9 cellular contexts compared by ENCODE assay signal in genomic region chr17:78828470-78829185, GRCh38. TPM values are rescaled to one million over a fixed set of nuclear protein-coding genes. Genes with fewer than 3 reads are reported as not detected.
A peak's percentile ranks its signal among the peaks of the same experiment; 100 is the strongest.
DNase-seq lines count a peak whose midpoint lies in the region; ATAC-seq, FAIRE-seq and TF ChIP-seq lines count a peak whose summit lies in the region.
"Had no signal": no experiment of that assay in that cellular context is flagged by ENCODE, and none has a peak within 500 bp of the region (broad histone marks: within the 10 kb centered on the region; RNA-seq: fewer than 3 reads in every experiment).

No MANE protein-coding gene starts in this region.

- DNase-seq in stimulated activated CD4-positive, alpha-beta T cell treated with anti-CD3 and anti-CD28 coated beads, Interleukin-1b, Interleukin-23, amount 100 ng/mL, for 48 hours = peak; percentile 18
- DNase-seq in stimulated activated CD4-positive, alpha-beta T cell treated with anti-CD3 and anti-CD28 coated beads, Interleukin-4, amount 100 ng/mL, for 1 hour = no peak
- DNase-seq in OCI-M1 (lab: John Stamatoyannopoulos, UW) = peak; percentile 4
- no peak for DNase-seq in endothelial cell (ENCODE audit: low spot score)
- peak; percentile 54 for DNase-seq in urothelium cell line (ENCODE audit: low spot score)
- no peak for DNase-seq in GOT3 (lab: John Stamatoyannopoulos, UW)
- DNase-seq in NCI-H1105 (lab: John Stamatoyannopoulos, UW) = no peak
- DNase-seq: effector memory CD4-positive, alpha-beta T cell had no signal

- peak overlapping the region; percentile 68 for H3K4me3 Mint-ChIP-seq in endothelial cell (ENCODE audit: unreplicated experiment)

- H3K4me1 Mint-ChIP-seq in endothelial cell (ENCODE audit: unreplicated experiment) = peaks cover 26% of the 10 kb centered on the region

- no peak for FAIRE-seq in urothelium cell line (lab: Jason Lieb, UNC)

- H3K9me3 Mint-ChIP-seq in endothelial cell (ENCODE audit: unreplicated experiment) = no peaks in the 10 kb centered on the region

- no peak for ATAC-seq in HG03378 (IDR thresholded peaks at IDR 0.05; ENCODE audit: unreplicated experiment)

- H3K27me3 Mint-ChIP-seq in endothelial cell (ENCODE audit: unreplicated experiment) = peaks cover 11% of the 10 kb centered on the region

- H3K27ac Mint-ChIP-seq in endothelial cell (ENCODE audit: unreplicated experiment) = peak overlapping the region; percentile 16

- TF ChIP-seq CTCF in endothelial cell (IDR thresholded peaks at IDR 0.05; ENCODE audit: unreplicated experiment) = no peak

- H3K36me3 Mint-ChIP-seq in endothelial cell (ENCODE audit: low read depth, unreplicated experiment) = peaks cover 48% of the 10 kb centered on the region

RNA-seq across cellular contexts. Expression of gene USP36, which starts 12.0 kb away (rescaled TPM):
- total RNA-seq in endothelial cell (ENCODE audit: unreplicated experiment) = 56.7 TPM

RNA-seq across cellular contexts. Expression of gene CYTH1, which starts 46.6 kb away (rescaled TPM):
- total RNA-seq in endothelial cell (ENCODE audit: unreplicated experiment) = 73.3 TPM

Comparison
In these comparisons a context has a peak if more than half of its experiments do, and no peak if none do; other contexts are left out.
1. DNase-seq: peak in stimulated activated CD4-positive, alpha-beta T cell treated with anti-CD3 and anti-CD28 coated beads, Interleukin-1b, Interleukin-23, amount 100 ng/mL, for 48 hours (single experiment), OCI-M1 (single experiment) and urothelium cell line (single experiment); none in stimulated activated CD4-positive, alpha-beta T cell treated with anti-CD3 and anti-CD28 coated beads, Interleukin-4, amount 100 ng/mL, for 1 hour (single experiment), endothelial cell (single experiment), GOT3 (single experiment) and NCI-H1105 (single experiment).